ENCODE assay signal across 29 cellular contexts in the genomic region with DNA sequence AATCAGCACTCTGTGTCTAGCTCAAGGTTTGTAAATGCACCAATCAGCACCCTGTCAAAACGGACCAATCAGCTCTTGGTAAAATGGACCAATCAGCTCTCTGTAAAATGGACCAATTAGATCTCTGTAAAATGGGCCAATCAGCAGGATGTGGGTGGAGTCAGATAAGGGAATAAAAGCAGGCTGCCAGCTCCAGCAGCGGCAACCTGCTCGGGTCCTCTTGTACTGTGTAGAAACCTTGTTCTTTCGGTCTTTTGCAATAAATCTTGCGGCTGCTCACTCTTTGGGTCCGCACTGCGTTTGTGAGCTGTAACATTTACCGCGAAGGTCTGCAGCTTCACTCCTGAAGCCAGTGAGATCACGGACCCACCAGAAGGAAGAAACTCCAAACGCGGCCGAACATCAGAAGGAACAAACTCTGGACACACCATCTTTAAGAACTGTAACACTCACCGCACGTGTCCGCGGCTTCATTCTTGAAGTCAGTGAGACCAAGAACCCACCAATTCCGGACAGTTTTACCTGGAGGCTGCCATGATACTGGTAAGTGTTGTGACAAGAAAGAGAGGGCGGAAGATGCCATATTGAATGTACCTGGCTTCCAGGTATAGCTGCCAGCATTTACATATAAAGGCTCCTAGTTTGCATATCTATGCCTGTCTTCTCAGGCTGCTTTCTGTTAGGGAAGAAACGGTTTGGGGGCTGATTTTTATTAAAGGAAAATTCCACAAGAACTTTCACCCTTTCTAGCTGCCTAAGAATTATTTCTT.
"Had no signal": no experiment of that assay in that cellular context is flagged by ENCODE, and none has a peak within 500 bp of the region (broad histone marks: within the 10 kb centered on the region; RNA-seq: fewer than 3 reads in every experiment).

No MANE protein-coding gene starts in this region.

- DNase-seq: activated CD4-positive, alpha-beta T cell treated with anti-CD3 and anti-CD28 coated beads for 48 hours; activated CD4-positive, alpha-beta T cell treated with anti-CD3 and anti-CD28 coated beads, Interleukin-2, amount 50 U/mL, for 48 hours; activated CD8-positive, alpha-beta memory T cell treated with anti-CD3 and anti-CD28 coated beads for 24 hours; activated gamma-delta T cell; activated naive CD4-positive, alpha-beta T cell treated with anti-CD3 and anti-CD28 coated beads, Interleukin-2, amount 50 U/mL, for 16 hours; amniotic stem cell; brain microvascular endothelial cell; foreskin fibroblast; head of caudate nucleus; hypothalamus; lower lobe of right lung; mesenchymal stem cell; natural killer cell; stimulated activated CD4-positive, alpha-beta T cell treated with anti-CD3 and anti-CD28 coated beads, Interleukin-1b, Interleukin-23, amount 100 ng/mL, for 48 hours; stimulated activated CD4-positive, alpha-beta T cell treated with anti-CD3 and anti-CD28 coated beads, Interleukin-4, amount 100 ng/mL, for 4 hours; stimulated activated CD8-positive, alpha-beta memory T cell treated with anti-CD3 and anti-CD28 coated beads, Interleukin-4, amount 100 ng/mL, for 48 hours; stimulated activated naive CD8-positive, alpha-beta T cell treated with anti-CD3 and anti-CD28 coated beads, Interleukin-15, amount 100 ng/mL, for 72 hours; substantia nigra; uterus had no signal

- H3K4me3 ChIP-seq: lower lobe of right lung, neural progenitor cell, right atrium auricular region, smooth muscle cell, uterus had no signal

- H3K4me3 Mint-ChIP-seq: activated T-helper 1 cell treated with anti-CD3 and anti-CD28 coated beads, Interleukin-12 subunit alpha, Interleukin-12 subunit beta, Interleukin-2, Interleukin-4 antibody, amounts not matched to agents 30 ng/mL and 10 ng/mL and 1 ng/mL, durations not matched to agents 14 hours and 24 hours and 36 hours; natural killer cell; neural progenitor cell; stimulated activated memory B cell treated with anti-CD40 and anti-IgM and Interleukin-4, amounts not matched to agents 10 μg/mL and 1 μg/mL and 100 μg/mL, for 72 hours; stimulated activated naive CD8-positive, alpha-beta T cell treated with anti-CD3 and anti-CD28 coated beads, Interleukin-15, amount 100 ng/mL, for 72 hours; type B pancreatic cell had no signal

- H3K27ac Mint-ChIP-seq: activated T-helper 1 cell treated with anti-CD3 and anti-CD28 coated beads, Interleukin-12 subunit alpha, Interleukin-12 subunit beta, Interleukin-2, Interleukin-4 antibody, amounts not matched to agents 30 ng/mL and 10 ng/mL and 1 ng/mL, durations not matched to agents 14 hours and 24 hours and 36 hours; natural killer cell; neural progenitor cell; stimulated activated memory B cell treated with anti-CD40 and anti-IgM and Interleukin-4, amounts not matched to agents 10 μg/mL and 1 μg/mL and 100 μg/mL, for 72 hours; stimulated activated naive CD8-positive, alpha-beta T cell treated with anti-CD3 and anti-CD28 coated beads, Interleukin-15, amount 100 ng/mL, for 72 hours; type B pancreatic cell had no signal

- H3K4me1 ChIP-seq: lower lobe of right lung, neural progenitor cell, right atrium auricular region, uterus had no signal

- H3K27me3 Mint-ChIP-seq: stimulated activated memory B cell treated with anti-CD40 and anti-IgM and Interleukin-4, amounts not matched to agents 10 μg/mL and 1 μg/mL and 100 μg/mL, for 72 hours; stimulated activated naive CD8-positive, alpha-beta T cell treated with anti-CD3 and anti-CD28 coated beads, Interleukin-15, amount 100 ng/mL, for 72 hours had no signal

- H3K9me3 Mint-ChIP-seq: type B pancreatic cell had no signal

- H3K27me3 ChIP-seq: brain microvascular endothelial cell, right atrium auricular region, uterus had no signal

- H3K36me3 Mint-ChIP-seq: natural killer cell; neural progenitor cell; stimulated activated memory B cell treated with anti-CD40 and anti-IgM and Interleukin-4, amounts not matched to agents 10 μg/mL and 1 μg/mL and 100 μg/mL, for 72 hours; type B pancreatic cell had no signal

- H3K27ac ChIP-seq: brain microvascular endothelial cell, lower lobe of right lung, neural progenitor cell, right atrium auricular region, uterus, VCaP had no signal

- FAIRE-seq: astrocyte had no signal

- H3K36me3 ChIP-seq: brain microvascular endothelial cell, lower lobe of right lung, neural progenitor cell, right atrium auricular region, uterus had no signal

- H3K9me3 ChIP-seq: lower lobe of right lung, right atrium auricular region, uterus had no signal

- H3K4me1 Mint-ChIP-seq: natural killer cell; neural progenitor cell; stimulated activated memory B cell treated with anti-CD40 and anti-IgM and Interleukin-4, amounts not matched to agents 10 μg/mL and 1 μg/mL and 100 μg/mL, for 72 hours; stimulated activated naive CD8-positive, alpha-beta T cell treated with anti-CD3 and anti-CD28 coated beads, Interleukin-15, amount 100 ng/mL, for 72 hours had no signal

- ATAC-seq: activated CD4-positive, CD25-positive, alpha-beta regulatory T cell treated with anti-CD3 and anti-CD28 coated beads, Interleukin-2, amount 50 U/mL, for 24 hours; esophagus mucosa; natural killer cell; stimulated activated memory B cell treated with anti-CD40 and anti-IgM and Interleukin-4, amounts not matched to agents 10 μg/mL and 1 μg/mL and 100 μg/mL, for 72 hours had no signal

- H2AFZ ChIP-seq: neural progenitor cell had no signal

- H3K9ac ChIP-seq: neural progenitor cell had no signal

- H3K4me2 ChIP-seq: neural progenitor cell, smooth muscle cell had no signal
